Comparison of ENCODE assay signal across 13 cellular contexts in the genomic region with DNA sequence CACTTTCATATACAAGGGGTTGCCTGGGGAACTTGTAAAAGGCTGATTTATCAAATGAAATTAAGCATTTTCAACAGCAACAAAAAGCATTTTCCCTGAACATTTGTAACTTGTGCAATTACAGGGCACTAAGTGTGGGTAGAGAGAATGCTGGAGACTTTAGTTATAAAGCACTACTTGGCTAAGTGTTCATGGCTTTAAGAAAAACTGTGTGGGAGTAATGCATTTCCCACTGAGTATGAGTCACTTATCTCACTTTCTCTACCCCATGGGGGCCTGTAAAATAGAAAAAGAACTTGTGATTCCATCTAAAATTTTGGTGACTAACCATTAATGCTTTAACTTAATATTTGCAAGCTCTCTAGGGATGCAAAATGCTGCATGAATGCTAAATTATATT.
A peak's percentile ranks its signal among the peaks of the same experiment; 100 is the strongest.
DNase-seq lines count a peak whose midpoint lies in the region; ATAC-seq and TF ChIP-seq lines count a peak whose summit lies in the region.
"Had no signal": no experiment of that assay in that cellular context is flagged by ENCODE, and none has a peak within 500 bp of the region (broad histone marks: within the 10 kb centered on the region; RNA-seq: fewer than 3 reads in every experiment).

No MANE protein-coding gene starts in this region.

- in situ Hi-C loops in HAP-1 (cut with MboI; ENCODE audit: low sequenced_read_pairs): no loop called here

- H3K4me2 ChIP-seq in mesenchymal stem cell (ENCODE audit: low read length, poor library complexity, severe bottlenecking): no peak overlapping the region

- no peak overlapping the region for H3K4ac ChIP-seq in mesenchymal stem cell (ENCODE audit: low read depth in 1 of 2, low read length in 2 of 2)

- H3K9ac ChIP-seq in mesenchymal stem cell (ENCODE audit: low read length) (no peak overlapping the region), endodermal cell (ENCODE audit: extremely low read depth, low read length, poor library complexity, severe bottlenecking) (no peak overlapping the region)

- no peaks in the 10 kb centered on the region for H3K27me3 Mint-ChIP-seq in endodermal cell (ENCODE audit: insufficient read depth)

- H3K23ac ChIP-seq in mesenchymal stem cell (ENCODE audit: low read length in 2 of 2): no peak overlapping the region

- H3K9me3 ChIP-seq in mesenchymal stem cell (ENCODE audit: control insufficient read depth, low read length) (peaks cover 18% of the 10 kb centered on the region), HAP-1 (no peaks in the 10 kb centered on the region), endodermal cell (ENCODE audit: control insufficient read depth, low read length) (peaks cover 12% of the 10 kb centered on the region)
- no peaks in the 10 kb centered on the region for H3K9me3 ChIP-seq in effector memory CD4-positive, alpha-beta T cell (ENCODE audit: control insufficient read depth, low read length)

- H3K36me3 Mint-ChIP-seq in endodermal cell (ENCODE audit: low read depth): peaks cover 6% of the 10 kb centered on the region

- H3K4me1 Mint-ChIP-seq in endodermal cell: no peaks in the 10 kb centered on the region

- no peak for TF ChIP-seq CTCF in endodermal cell (conservative IDR thresholded peaks at IDR 0.05)

- no peak overlapping the region for H2AFZ ChIP-seq in mesenchymal stem cell (ENCODE audit: low read depth, low read length)

- no peak overlapping the region for H2BK5ac ChIP-seq in mesenchymal stem cell (ENCODE audit: low read depth, low read length, poor library complexity, severe bottlenecking)

- no peak overlapping the region for H2AK5ac ChIP-seq in mesenchymal stem cell (ENCODE audit: low read length, severe bottlenecking)

- H3K27ac Mint-ChIP-seq in endodermal cell: no peak overlapping the region

- no peak overlapping the region for H4K8ac ChIP-seq in mesenchymal stem cell (ENCODE audit: low read length)

- H2BK120ac ChIP-seq in mesenchymal stem cell (ENCODE audit: low read depth, low read length): no peak overlapping the region

- H2BK15ac ChIP-seq in mesenchymal stem cell (ENCODE audit: low read depth, poor library complexity, severe bottlenecking): no peak overlapping the region

- H3K4me3 ChIP-seq in mesenchymal stem cell (ENCODE audit: insufficient read depth in 1 of 2, low read depth in 1 of 2, low read length in 2 of 2): no peak overlapping the region
- H3K4me3 ChIP-seq in HAP-1: no peak overlapping the region
- no peak overlapping the region for H3K4me3 ChIP-seq in endodermal cell (ENCODE audit: low read length)
- no peak overlapping the region for H3K4me3 ChIP-seq in effector memory CD4-positive, alpha-beta T cell (ENCODE audit: insufficient read depth, low read depth, low read length, poor library complexity, severe bottlenecking)
- H3K4me3 ChIP-seq: heart left ventricle had no signal

- no peak overlapping the region for H3K18ac ChIP-seq in mesenchymal stem cell (ENCODE audit: low read depth in 1 of 2, low read length in 2 of 2)

- H3K9me3 Mint-ChIP-seq in endodermal cell: peaks cover 29% of the 10 kb centered on the region

- H2BK12ac ChIP-seq in mesenchymal stem cell (ENCODE audit: low read length in 2 of 2): no peak overlapping the region

- H3K27me3 ChIP-seq in mesenchymal stem cell (ENCODE audit: control insufficient read depth in 1 of 2, insufficient read depth in 1 of 2, low read length in 2 of 2) (peaks cover 0 to 12% of the 10 kb centered on the region in 2 experiments), HAP-1 (ENCODE audit: low read depth) (no peaks in the 10 kb centered on the region), endodermal cell (ENCODE audit: control insufficient read depth, insufficient read depth, low read length, poor library complexity, severe bottlenecking) (no peaks in the 10 kb centered on the region)
- H3K27me3 ChIP-seq in effector memory CD4-positive, alpha-beta T cell (replicated peaks; ENCODE audit: control insufficient read depth, insufficient read depth, low read length, poor library complexity, severe bottlenecking): no peaks in the 10 kb centered on the region
- H3K27me3 ChIP-seq: heart left ventricle had no signal

- H3K4me3 Mint-ChIP-seq in endodermal cell: no peak overlapping the region

- H3K14ac ChIP-seq in mesenchymal stem cell (ENCODE audit: low read length in 2 of 2): no peak overlapping the region

- H3K4me1 ChIP-seq in mesenchymal stem cell (ENCODE audit: control insufficient read depth, insufficient read depth, low read depth, low read length) (no peaks in the 10 kb centered on the region), HAP-1 (no peaks in the 10 kb centered on the region), endodermal cell (ENCODE audit: control insufficient read depth, insufficient read depth, low read length) (peaks cover 4% of the 10 kb centered on the region)
- no peaks in the 10 kb centered on the region for H3K4me1 ChIP-seq in effector memory CD4-positive, alpha-beta T cell (ENCODE audit: control insufficient read depth, insufficient read depth, low read length, poor library complexity, severe bottlenecking)
- H3K4me1 ChIP-seq: heart left ventricle had no signal

- no peak overlapping the region for H4K91ac ChIP-seq in mesenchymal stem cell (ENCODE audit: low read length)

- H3K27ac ChIP-seq in mesenchymal stem cell (ENCODE audit: low read length, poor library complexity, severe bottlenecking): no peak overlapping the region
- no peak overlapping the region for H3K27ac ChIP-seq in endodermal cell (ENCODE audit: low read depth, low read length)
- H3K27ac ChIP-seq in effector memory CD4-positive, alpha-beta T cell (ENCODE audit: insufficient read depth, low read length, poor library complexity, severe bottlenecking): no peak overlapping the region
- H3K27ac ChIP-seq: heart left ventricle had no signal

- no peaks in the 10 kb centered on the region for H3K79me1 ChIP-seq in mesenchymal stem cell (replicated peaks; ENCODE audit: low read length, poor library complexity, severe bottlenecking)

- ATAC-seq in GM18498 (IDR thresholded peaks at IDR 0.05; ENCODE audit: unreplicated experiment) (peak; percentile 42), GM21717 (IDR thresholded peaks at IDR 0.05; ENCODE audit: unreplicated experiment) (peak; percentile 62)
- ATAC-seq: heart left ventricle had no signal

- DNase-seq in NCI-H226 (peak; percentile 38), mesenchymal stem cell (peak; percentile 11), HAP-1 (ENCODE audit: low spot score in 2 of 2) (no peak), SHP77 treated with DMSO at 0.1 percent for 48 hours (lab: John Stamatoyannopoulos, UW) (no peak), endodermal cell (no peak)
- DNase-seq in effector memory CD4-positive, alpha-beta T cell: no peak
- DNase-seq: Calu3; heart left ventricle; NCI-H82; stimulated activated CD4-positive, alpha-beta T cell treated with anti-CD3 and anti-CD28 coated beads, Interleukin-12 subunit alpha, Interleukin-12 subunit beta, amount 100 ng/mL, for 4 hours; stimulated activated naive CD4-positive, alpha-beta T cell treated with Interleukin-2 at 50 U/mL for 16 hours had no signal

- H3K36me3 ChIP-seq in mesenchymal stem cell (ENCODE audit: control insufficient read depth in 1 of 2, insufficient read depth in 2 of 2, low read depth in 1 of 2, low read length in 2 of 2) (no peaks in the 10 kb centered on the region), HAP-1 (replicated peaks) (no peaks in the 10 kb centered on the region), endodermal cell (ENCODE audit: control insufficient read depth, insufficient read depth, low read length) (no peaks in the 10 kb centered on the region)
- no peaks in the 10 kb centered on the region for H3K36me3 ChIP-seq in effector memory CD4-positive, alpha-beta T cell (ENCODE audit: control insufficient read depth, insufficient read depth, low read length)
- H3K36me3 ChIP-seq: heart left ventricle had no signal

Comparison
In these comparisons a context has a peak if more than half of its experiments do, and no peak if none do; other contexts are left out.
1. DNase-seq: peak in NCI-H226 (single experiment) and mesenchymal stem cell (single experiment); none in HAP-1 (0 of 2), SHP77 treated with DMSO at 0.1 percent for 48 hours (single experiment), endodermal cell (single experiment) and effector memory CD4-positive, alpha-beta T cell (0 of 3).